In the genomic region with DNA sequence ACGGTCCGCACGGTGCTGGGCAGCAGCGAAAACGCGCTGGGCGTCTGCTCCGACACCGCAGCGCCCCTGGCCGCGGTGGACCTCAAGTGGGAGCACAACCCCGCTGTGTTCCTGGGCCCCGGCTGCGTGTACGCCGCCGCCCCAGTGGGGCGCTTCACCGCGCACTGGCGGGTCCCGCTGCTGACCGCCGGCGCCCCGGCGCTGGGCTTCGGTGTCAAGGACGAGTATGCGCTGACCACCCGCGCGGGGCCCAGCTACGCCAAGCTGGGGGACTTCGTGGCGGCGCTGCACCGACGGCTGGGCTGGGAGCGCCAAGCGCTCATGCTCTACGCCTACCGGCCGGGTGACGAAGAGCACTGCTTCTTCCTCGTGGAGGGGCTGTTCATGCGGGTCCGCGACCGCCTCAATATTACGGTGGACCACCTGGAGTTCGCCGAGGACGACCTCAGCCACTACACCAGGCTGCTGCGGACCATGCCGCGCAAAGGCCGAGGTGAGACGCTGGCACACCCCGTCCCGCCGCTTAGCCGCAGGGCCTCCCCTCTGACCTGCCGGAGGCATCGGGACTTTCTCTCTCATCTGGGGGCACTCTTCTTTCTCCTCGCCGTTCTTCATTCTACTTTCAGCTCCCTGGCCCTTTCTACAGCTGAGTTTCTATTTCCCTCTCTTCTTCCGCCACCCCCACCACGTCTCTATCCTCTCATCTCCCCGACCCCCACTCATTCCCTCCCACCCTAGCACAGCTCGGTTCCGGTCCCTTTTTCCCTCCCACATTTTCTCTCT, we compare ENCODE assay signal across 6 cellular contexts. TPM values are rescaled to one million over a fixed set of nuclear protein-coding genes. Genes with fewer than 3 reads are reported as not detected.
DNase-seq lines count a peak whose midpoint lies in the region; ATAC-seq and TF ChIP-seq lines count a peak whose summit lies in the region.

No MANE protein-coding gene starts in this region.

- H3K27me3 ChIP-seq in endodermal cell (ENCODE audit: control insufficient read depth, insufficient read depth, low read length, poor library complexity, severe bottlenecking) (peaks cover 33% of the 10 kb centered on the region), sigmoid colon (peaks cover 0 to 57% (median 30%) of the 10 kb centered on the region in 3 donors)

- H3K4me1 ChIP-seq in endodermal cell (ENCODE audit: control insufficient read depth, insufficient read depth, low read length) (no peaks in the 10 kb centered on the region), sigmoid colon (peaks cover 0 to 29% (median 26%) of the 10 kb centered on the region in 4 donors)

- peaks cover 10% of the 10 kb centered on the region for H3K4me1 Mint-ChIP-seq in endodermal cell

- no peaks in the 10 kb centered on the region for H3K36me3 Mint-ChIP-seq in endodermal cell (ENCODE audit: low read depth)

- H3K27ac ChIP-seq in endodermal cell (ENCODE audit: low read depth, low read length) (no peak overlapping the region), sigmoid colon (peak overlapping the region; percentile 8 to 76 (median 49))

- peak overlapping the region; percentile 71 for H3K4me3 Mint-ChIP-seq in endodermal cell

- TF ChIP-seq CTCF in endodermal cell (conservative IDR thresholded peaks at IDR 0.05) (peak; percentile 66), sigmoid colon (IDR thresholded peaks at IDR 0.05) (no peak)

- H3K36me3 ChIP-seq in endodermal cell (ENCODE audit: control insufficient read depth, insufficient read depth, low read length) (no peaks in the 10 kb centered on the region), sigmoid colon (no peaks in the 10 kb centered on the region)

- H3K9me3 Mint-ChIP-seq in endodermal cell: no peaks in the 10 kb centered on the region

- H3K27me3 Mint-ChIP-seq in endodermal cell (ENCODE audit: insufficient read depth): peaks cover 37% of the 10 kb centered on the region

- no peak overlapping the region for H3K9ac ChIP-seq in endodermal cell (ENCODE audit: extremely low read depth, low read length, poor library complexity, severe bottlenecking)

- intact Hi-C loops in sigmoid colon (cut with DNase I): no loop called here

- no peak for ATAC-seq in HG03139 (IDR thresholded peaks at IDR 0.05; ENCODE audit: unreplicated experiment)

- WGBS in endodermal cell (ENCODE audit: insufficient coverage in 1 of 2, insufficient read length in 1 of 2), 2 experiments: 5 to 8% methylated on average over 39 to 73 of the region's 73 CpGs
- 2% methylated on average over 73 of the region's 73 CpGs for WGBS in sigmoid colon, 2 donors

- no peaks in the 10 kb centered on the region for H3K9me3 ChIP-seq in endodermal cell (ENCODE audit: control insufficient read depth, low read length)
- no peaks in the 10 kb centered on the region for H3K9me3 ChIP-seq in sigmoid colon

- TF ChIP-seq EP300 in sigmoid colon (IDR thresholded peaks at IDR 0.05): no peak

- no peak overlapping the region for H3K27ac Mint-ChIP-seq in endodermal cell

- DNase-seq in NCI-H82 (lab: John Stamatoyannopoulos, UW) (peak; percentile 58), NCI-H82 treated with DMSO at 0.1 percent for 48 hours (lab: John Stamatoyannopoulos, UW; ENCODE audit: unreplicated experiment) (no peak), endodermal cell (peak; percentile 77), sigmoid colon (no peak), superior temporal gyrus (ENCODE audit: extremely low spot score) (no peak)

- no peak for TF ChIP-seq POLR2A in sigmoid colon (IDR thresholded peaks at IDR 0.05)

- peak overlapping the region; percentile 73 for H3K4me3 ChIP-seq in endodermal cell (ENCODE audit: low read length)
- peak overlapping the region; percentile 37 to 57 (median 49) for H3K4me3 ChIP-seq in sigmoid colon

RNA-seq across cellular contexts. Expression of a gene that starts 1.0 kb away (rescaled TPM):
- 1 to 10 TPM; 2.7 to 4.5 TPM for total RNA-seq in endodermal cell
- polyA plus RNA-seq in endodermal cell (2013, experiment 1 of 2): 1.00 TPM
- polyA plus RNA-seq in endodermal cell (2013, experiment 2 of 2): 1.4 TPM
- total RNA-seq in sigmoid colon: 10 to 100 TPM; 11.1 to 36.2 (median 31.0) TPM
- 1 to 10 TPM in 2 of 3 donors, under 1 TPM in 1; 0.23 to 7.6 (median 5.4) TPM for polyA plus RNA-seq in sigmoid colon

RNA-seq across cellular contexts. Expression of a gene that starts 8.7 kb away (rescaled TPM):
- total RNA-seq in endodermal cell: 100 to 1,000 TPM; 280 to 315 TPM
- polyA plus RNA-seq in endodermal cell (2013, experiment 1 of 2): 351 TPM
- polyA plus RNA-seq in endodermal cell (2013, experiment 2 of 2): 338 TPM
- 10 to 100 TPM; 59.8 to 94.0 (median 79.7) TPM for total RNA-seq in sigmoid colon
- polyA plus RNA-seq in sigmoid colon: 100 to 1,000 TPM in 2 of 3 donors, 10 to 100 TPM in 1; 88.3 to 166 (median 132) TPM

RNA-seq across cellular contexts. Expression of a gene that starts 21.0 kb away (rescaled TPM):
- total RNA-seq in endodermal cell (10 to 100 TPM; 23.5 to 25.5 TPM), sigmoid colon (10 to 100 TPM; 51.2 to 94.5 (median 85.7) TPM)
- polyA plus RNA-seq in endodermal cell (2013, experiment 1 of 2): 50.9 TPM
- 42.8 TPM for polyA plus RNA-seq in endodermal cell (2013, experiment 2 of 2)
- 10 to 100 TPM; 30.0 to 38.6 (median 34.2) TPM for polyA plus RNA-seq in sigmoid colon

RNA-seq across cellular contexts. Expression of a gene that starts 45.7 kb away (rescaled TPM):
- total RNA-seq in endodermal cell (100 to 1,000 TPM in 1 of 2 donors, 10 to 100 TPM in 1; 98.4 to 117 TPM), sigmoid colon (10 to 100 TPM; 44.8 to 57.8 (median 50.2) TPM)
- polyA plus RNA-seq in endodermal cell (2013, experiment 1 of 2): 115 TPM
- 106 TPM for polyA plus RNA-seq in endodermal cell (2013, experiment 2 of 2)
- polyA plus RNA-seq in sigmoid colon: 10 to 100 TPM; 35.4 to 65.4 (median 38.6) TPM

RNA-seq across cellular contexts. Expression of a gene that starts 48.3 kb away (rescaled TPM):
- total RNA-seq in endodermal cell: 100 to 1,000 TPM in 1 of 2 donors, 10 to 100 TPM in 1; 94.4 to 117 TPM
- polyA plus RNA-seq in endodermal cell (2013, experiment 1 of 2): 64.8 TPM
- 56.5 TPM for polyA plus RNA-seq in endodermal cell (2013, experiment 2 of 2)
- 10 to 100 TPM; 31.4 to 53.7 (median 37.3) TPM for total RNA-seq in sigmoid colon
- 10 to 100 TPM in 1 of 3 donors, 1 to 10 TPM in 2; 5.4 to 30.8 (median 6.2) TPM for polyA plus RNA-seq in sigmoid colon

Comparison
In these comparisons a context has a peak if more than half of its experiments do, and no peak if none do; other contexts are left out.
1. DNase-seq: peak in NCI-H82 (single experiment) and endodermal cell (single experiment); none in NCI-H82 treated with DMSO at 0.1 percent for 48 hours (single experiment), sigmoid colon (single experiment) and superior temporal gyrus (single experiment).